35 cellular contexts compared by ENCODE assay signal in genomic region chr4:6293097-6293445, GRCh38.
"Had no signal": no experiment of that assay in that cellular context is flagged by ENCODE, and none has a peak within 500 bp of the region (broad histone marks: within the 10 kb centered on the region; RNA-seq: fewer than 3 reads in every experiment).

No MANE protein-coding gene starts in this region.

- H3K9me3 Mint-ChIP-seq: activated B cell treated with CpG ODN at 0.5 μM for 24 hours; activated CD4-positive, alpha-beta memory T cell treated with anti-CD3 and anti-CD28 coated beads for 36 hours; activated CD4-positive, alpha-beta T cell treated with anti-CD3 and anti-CD28 coated beads, Interleukin-2, amount 10 ng/mL, durations not matched to agents 24 days and 14 days; activated CD8-positive, alpha-beta T cell treated with anti-CD3 and anti-CD28 coated beads for 36 hours; activated naive CD4-positive, alpha-beta T cell treated with anti-CD3 and anti-CD28 coated beads for 36 hours; activated naive CD4-positive, alpha-beta T cell treated with anti-CD3 and anti-CD28 coated beads, Interleukin-2, amount 50 U/mL, for 72 hours; activated naive CD8-positive, alpha-beta T cell treated with anti-CD3 and anti-CD28 coated beads, Interleukin-2, amount 10 ng/mL, durations not matched to agents 7 days and 5 days; activated T-cell treated with anti-CD3 and anti-CD28 coated beads, Interleukin-2, amount 50 U/mL, for 4 hours; activated T-cell treated with anti-CD3 and anti-CD28 coated beads, Interleukin-2, amount 50 U/mL, for 72 hours; activated T-helper 1 cell treated with anti-CD3 and anti-CD28 coated beads, Interleukin-12 subunit alpha, Interleukin-12 subunit beta, Interleukin-2, Interleukin-4 antibody, amounts not matched to agents 30 ng/mL and 10 ng/mL and 1 ng/mL, durations not matched to agents 14 hours and 24 hours and 36 hours; activated T-helper 17 cell treated with anti-CD3 and anti-CD28 coated beads, Interleukin-2, amount 50 U/mL, for 72 hours; T-helper 1 cell treated with Interleukin-12 subunit alpha and Interleukin-12 subunit beta and Interleukin-4 antibody, amounts not matched to agents 30 μg/mL and 1 μg/mL, for 36 hours; T-helper 2 cell treated with Interferon-gamma antibody and Interleukin-4, amounts not matched to agents 5 μg/mL and 100 μg/mL, for 36 hours had no signal

- ATAC-seq: activated CD8-positive, alpha-beta T cell treated with anti-CD3 and anti-CD28 coated beads for 36 hours; activated naive CD4-positive, alpha-beta T cell treated with anti-CD3 and anti-CD28 coated beads, Interleukin-2, amount 50 U/mL, for 72 hours; activated T-cell treated with anti-CD3 and anti-CD28 coated beads, Interleukin-2, amount 50 U/mL, for 4 hours; activated T-cell treated with anti-CD3 and anti-CD28 coated beads, Interleukin-2, amount 50 U/mL, for 72 hours; activated T-helper 17 cell treated with anti-CD3 and anti-CD28 coated beads, Interleukin-2, amount 50 U/mL, for 72 hours; body of pancreas had no signal

- H3K4me3 Mint-ChIP-seq: activated B cell treated with CpG ODN at 0.5 μM for 24 hours; activated CD4-positive, alpha-beta memory T cell treated with anti-CD3 and anti-CD28 coated beads for 36 hours; activated CD4-positive, alpha-beta T cell treated with anti-CD3 and anti-CD28 coated beads, Interleukin-2, amount 10 ng/mL, durations not matched to agents 24 days and 14 days; activated CD8-positive, alpha-beta T cell treated with anti-CD3 and anti-CD28 coated beads for 36 hours; activated naive CD4-positive, alpha-beta T cell treated with anti-CD3 and anti-CD28 coated beads for 36 hours; activated naive CD8-positive, alpha-beta T cell treated with anti-CD3 and anti-CD28 coated beads, Interleukin-2, amount 10 ng/mL, durations not matched to agents 7 days and 5 days; activated T-cell treated with anti-CD3 and anti-CD28 coated beads, Interleukin-2, amount 50 U/mL, for 4 hours; activated T-cell treated with anti-CD3 and anti-CD28 coated beads, Interleukin-2, amount 50 U/mL, for 72 hours; activated T-helper 1 cell treated with anti-CD3 and anti-CD28 coated beads, Interleukin-12 subunit alpha, Interleukin-12 subunit beta, Interleukin-2, Interleukin-4 antibody, amounts not matched to agents 30 ng/mL and 10 ng/mL and 1 ng/mL, durations not matched to agents 14 hours and 24 hours and 36 hours; activated T-helper 17 cell treated with anti-CD3 and anti-CD28 coated beads, Interleukin-2, amount 50 U/mL, for 72 hours; T-helper 1 cell treated with Interleukin-12 subunit alpha and Interleukin-12 subunit beta and Interleukin-4 antibody, amounts not matched to agents 30 μg/mL and 1 μg/mL, for 36 hours; T-helper 2 cell treated with Interferon-gamma antibody and Interleukin-4, amounts not matched to agents 5 μg/mL and 100 μg/mL, for 36 hours had no signal

- H3K4me1 ChIP-seq: adrenal gland, body of pancreas, breast epithelium had no signal

- H3K36me3 Mint-ChIP-seq: activated CD4-positive, alpha-beta memory T cell treated with anti-CD3 and anti-CD28 coated beads for 36 hours; activated naive CD4-positive, alpha-beta T cell treated with anti-CD3 and anti-CD28 coated beads, Interleukin-2, amount 50 U/mL, for 72 hours; activated naive CD8-positive, alpha-beta T cell treated with anti-CD3 and anti-CD28 coated beads, Interleukin-2, amount 10 ng/mL, durations not matched to agents 7 days and 5 days had no signal

- H3K27me3 Mint-ChIP-seq: activated B cell treated with CpG ODN at 0.5 μM for 24 hours; activated CD4-positive, alpha-beta memory T cell treated with anti-CD3 and anti-CD28 coated beads for 36 hours; activated CD4-positive, alpha-beta T cell treated with anti-CD3 and anti-CD28 coated beads, Interleukin-2, amount 10 ng/mL, durations not matched to agents 24 days and 14 days; activated CD8-positive, alpha-beta T cell treated with anti-CD3 and anti-CD28 coated beads for 36 hours; activated naive CD8-positive, alpha-beta T cell treated with anti-CD3 and anti-CD28 coated beads, Interleukin-2, amount 10 ng/mL, durations not matched to agents 7 days and 5 days; activated T-helper 17 cell treated with anti-CD3 and anti-CD28 coated beads, Interleukin-2, amount 50 U/mL, for 72 hours had no signal

- H3K4me3 ChIP-seq: adrenal gland, body of pancreas, breast epithelium had no signal

- H3K27ac Mint-ChIP-seq: activated B cell treated with CpG ODN at 0.5 μM for 24 hours; activated CD4-positive, alpha-beta memory T cell treated with anti-CD3 and anti-CD28 coated beads for 36 hours; activated CD4-positive, alpha-beta T cell treated with anti-CD3 and anti-CD28 coated beads, Interleukin-2, amount 10 ng/mL, durations not matched to agents 24 days and 14 days; activated CD8-positive, alpha-beta T cell treated with anti-CD3 and anti-CD28 coated beads for 36 hours; activated naive CD4-positive, alpha-beta T cell treated with anti-CD3 and anti-CD28 coated beads for 36 hours; activated naive CD8-positive, alpha-beta T cell treated with anti-CD3 and anti-CD28 coated beads, Interleukin-2, amount 10 ng/mL, durations not matched to agents 7 days and 5 days; activated T-cell treated with anti-CD3 and anti-CD28 coated beads, Interleukin-2, amount 50 U/mL, for 72 hours; activated T-helper 1 cell treated with anti-CD3 and anti-CD28 coated beads, Interleukin-12 subunit alpha, Interleukin-12 subunit beta, Interleukin-2, Interleukin-4 antibody, amounts not matched to agents 30 ng/mL and 10 ng/mL and 1 ng/mL, durations not matched to agents 14 hours and 24 hours and 36 hours; T-helper 1 cell treated with Interleukin-12 subunit alpha and Interleukin-12 subunit beta and Interleukin-4 antibody, amounts not matched to agents 30 μg/mL and 1 μg/mL, for 36 hours; T-helper 2 cell treated with Interferon-gamma antibody and Interleukin-4, amounts not matched to agents 5 μg/mL and 100 μg/mL, for 36 hours had no signal

- DNase-seq: activated B cell treated with CpG ODN at 0.5 μM for 24 hours; activated CD4-positive, alpha-beta memory T cell treated with anti-CD3 and anti-CD28 coated beads for 36 hours; activated CD4-positive, alpha-beta T cell treated with anti-CD3 and anti-CD28 coated beads for 4 hours; activated CD4-positive, alpha-beta T cell treated with anti-CD3 and anti-CD28 coated beads, Interleukin-2, amount 10 ng/mL, durations not matched to agents 24 days and 14 days; activated CD4-positive, alpha-beta T cell treated with anti-CD3 and anti-CD28 coated beads, Interleukin-2, amount 50 U/mL, for 1 hour; activated CD4-positive, alpha-beta T cell treated with anti-CD3 and anti-CD28 coated beads, Interleukin-2, amount 50 U/mL, for 4 hours; activated CD4-positive, CD25-positive, alpha-beta regulatory T cell treated with anti-CD3 and anti-CD28 coated beads, Interleukin-2, amount 50 U/mL, for 72 hours; activated CD8-positive, alpha-beta memory T cell treated with anti-CD3 and anti-CD28 coated beads, Interleukin-2, amount 50 U/mL, for 4 hours; activated CD8-positive, alpha-beta T cell treated with anti-CD3 and anti-CD28 coated beads for 36 hours; activated effector memory CD4-positive, alpha-beta T cell treated with anti-CD3 and anti-CD28 coated beads, Interleukin-2, amount 50 U/mL, for 16 hours; activated gamma-delta T cell treated with Interleukin-2 at 50 U/mL for 16 hours; activated naive CD4-positive, alpha-beta T cell; activated naive CD4-positive, alpha-beta T cell treated with anti-CD3 and anti-CD28 coated beads for 36 hours; activated naive CD4-positive, alpha-beta T cell treated with anti-CD3 and anti-CD28 coated beads, Interleukin-2, amount 50 U/mL, for 16 hours; activated naive CD8-positive, alpha-beta T cell treated with anti-CD3 and anti-CD28 coated beads, Interleukin-2, amount 10 ng/mL, durations not matched to agents 7 days and 5 days; activated T-cell treated with anti-CD3 and anti-CD28 coated beads for 4 hours; activated T-cell treated with anti-CD3 and anti-CD28 coated beads, Interleukin-2, amount 50 U/mL, for 1 hour; activated T-cell treated with anti-CD3 and anti-CD28 coated beads, Interleukin-2, amount 50 U/mL, for 4 hours; activated T-cell treated with anti-CD3 and anti-CD28 coated beads, Interleukin-2, amount 50 U/mL, for 72 hours; adrenal gland; amniotic stem cell; aorta; body of pancreas; brain microvascular endothelial cell; central memory CD4-positive, alpha-beta T cell; T-helper 1 cell; T-helper 2 cell; T-helper 9 cell had no signal

- H3K27ac ChIP-seq: adrenal gland, body of pancreas, brain microvascular endothelial cell, breast epithelium, VCaP had no signal

- H3K4me1 Mint-ChIP-seq: activated B cell treated with CpG ODN at 0.5 μM for 24 hours; activated CD4-positive, alpha-beta T cell treated with anti-CD3 and anti-CD28 coated beads, Interleukin-2, amount 10 ng/mL, durations not matched to agents 24 days and 14 days; activated naive CD8-positive, alpha-beta T cell treated with anti-CD3 and anti-CD28 coated beads, Interleukin-2, amount 10 ng/mL, durations not matched to agents 7 days and 5 days; activated T-helper 17 cell treated with anti-CD3 and anti-CD28 coated beads, Interleukin-2, amount 50 U/mL, for 72 hours had no signal

- H3K27me3 ChIP-seq: adrenal gland, body of pancreas, brain microvascular endothelial cell, breast epithelium had no signal

- H3K9me3 ChIP-seq: adrenal gland, body of pancreas, breast epithelium had no signal
